ENCODE assay signal across 8 cellular contexts in the genomic region with DNA sequence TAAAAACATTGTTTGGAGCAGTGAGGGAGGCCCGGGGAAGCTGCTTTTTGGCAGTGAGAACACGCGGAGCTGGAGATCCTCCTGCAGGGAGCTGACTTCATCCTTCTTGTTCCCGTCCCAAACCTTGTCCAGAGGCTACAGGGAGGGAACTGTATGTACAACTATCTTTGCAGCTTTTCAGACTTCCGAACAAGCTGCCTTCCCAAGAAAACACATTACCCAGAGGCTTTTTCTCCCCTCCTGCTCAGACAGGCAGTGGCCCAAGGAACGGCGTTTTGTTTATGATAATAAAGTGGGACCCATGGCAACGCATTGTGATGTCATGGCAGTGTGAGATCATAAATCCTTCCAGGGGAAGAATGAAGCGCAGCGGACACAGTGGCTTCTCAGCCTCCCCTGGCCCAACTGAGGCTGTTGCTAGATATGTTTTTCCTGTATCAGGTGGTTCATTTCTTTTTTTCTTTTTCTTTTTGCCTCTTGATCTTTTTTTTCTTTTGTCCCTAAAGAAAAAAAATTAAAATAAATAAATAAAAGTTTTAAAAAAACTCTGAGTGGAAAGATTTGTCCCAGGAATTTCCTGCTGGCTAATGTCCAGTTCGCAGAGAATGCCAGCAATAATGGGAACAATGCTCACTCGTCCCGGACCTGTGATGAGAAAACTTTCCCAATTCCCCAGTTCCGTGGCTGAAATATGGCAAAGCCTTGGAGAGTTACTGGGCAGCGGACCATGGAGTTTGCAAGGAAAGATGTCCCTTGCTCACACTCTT.
DNase-seq lines count a peak whose midpoint lies in the region; ATAC-seq, FAIRE-seq and TF ChIP-seq lines count a peak whose summit lies in the region.

No MANE protein-coding gene starts in this region.

- H3K27ac ChIP-seq in A549: peak overlapping the region; percentile 57 to 80
- H3K27ac ChIP-seq in HUES48 (ENCODE audit: low read depth, low read length): peak overlapping the region; percentile 59
- H3K27ac ChIP-seq in colonic mucosa: peak overlapping the region; percentile 46

- H3K27me3 ChIP-seq in HUES48 (ENCODE audit: control insufficient read depth, insufficient read depth, low read length) (no peaks in the 10 kb centered on the region), colonic mucosa (no peaks in the 10 kb centered on the region)

- no peak for TF ChIP-seq POLR2A in A549 (IDR thresholded peaks at IDR 0.05; ENCODE audit: low read length)

- TF ChIP-seq CTCF in A549 (IDR thresholded peaks at IDR 0.05): no peak
- no peak for TF ChIP-seq CTCF in colonic mucosa (IDR thresholded peaks at IDR 0.05)

- 36% methylated on average over 15 of the region's 15 CpGs for WGBS in A549 (ENCODE audit: missing lambda C conversion rate)

- no peaks in the 10 kb centered on the region for H3K9me3 ChIP-seq in A549
- no peaks in the 10 kb centered on the region for H3K9me3 ChIP-seq in HUES48 (ENCODE audit: control insufficient read depth, insufficient read depth, low read length)
- H3K9me3 ChIP-seq in colonic mucosa: no peaks in the 10 kb centered on the region

- peak overlapping the region; percentile 46 for H3K4me2 ChIP-seq in A549

- no peak overlapping the region for H3K4me3 ChIP-seq in A549
- H3K4me3 ChIP-seq in HUES48 (ENCODE audit: low read depth, low read length): no peak overlapping the region
- no peak overlapping the region for H3K4me3 ChIP-seq in colonic mucosa

- CTCF ChIA-PET in A549 (lab: Yijun Ruan, JAX): interaction anchor here (1.9 kb wide), 2 partner anchors 9 to 21 kb away, joined by 5 read pairs; no protein-coding TSS in a partner anchor

- TF ChIP-seq RAD21 in A549 (conservative IDR thresholded peaks at IDR 0.05 in 1 of 2, IDR thresholded peaks at IDR 0.05 in 1 of 2): no peak

- intact Hi-C loops in colonic mucosa (cut with DNase I): no loop called here

- H3K4me1 ChIP-seq in A549 (peaks cover 30% of the 10 kb centered on the region), HUES48 (ENCODE audit: control insufficient read depth, insufficient read depth, low read length) (peaks cover 20% of the 10 kb centered on the region), colonic mucosa (peaks cover 13% of the 10 kb centered on the region)

- TF ChIP-seq EP300 in A549 (IDR thresholded peaks at IDR 0.05): no peak

- FAIRE-seq in A549 (lab: Jason Lieb, UNC): peak; percentile 85

- peak; percentile 67 to 93 for DNase-seq in A549 (ENCODE audit: low read depth in 1 of 2, low spot score in 1 of 2)
- peak; percentile 81 for DNase-seq in colonic mucosa
- peak; percentile 76 for DNase-seq in medulla oblongata (ENCODE audit: extremely low spot score)
- peak; percentile 82 for DNase-seq in ureter (ENCODE audit: low spot score)
- no peak for DNase-seq in ecto neural progenitor cell (ENCODE audit: low spot score)
- DNase-seq in iPS-NIHi7 (ENCODE audit: extremely low spot score): no peak

- ATAC-seq in A549 (peak; percentile 79 to 84), GM18511 (IDR thresholded peaks at IDR 0.05; ENCODE audit: unreplicated experiment) (no peak)

- H3K9ac ChIP-seq in HUES48 (ENCODE audit: low read depth, low read length) (0 out of 2 replicates have a peak overlapping the region, but pooled peaks have one; percentile 18), colonic mucosa (ENCODE audit: low read depth in 2 of 2, low read length in 2 of 2) (peak overlapping the region; percentile 4 to 64)

- POLR2A ChIA-PET in A549 (lab: Yijun Ruan, JAX): interaction anchor here (0.6 to 1.0 kb wide), 3 partner anchors 21 to 121 kb away, joined by 3 to 6 read pairs (median 6); no protein-coding TSS in a partner anchor

- H3K36me3 ChIP-seq in HUES48 (ENCODE audit: control insufficient read depth, insufficient read depth, low read length) (no peaks in the 10 kb centered on the region), colonic mucosa (no peaks in the 10 kb centered on the region)

TF ChIP-seq in A549, 52 proteins besides CTCF, POLR2A, EP300 and RAD21:
- TF ChIP-seq ZSCAN20 (CRISPR knock-in tag; IDR thresholded peaks at IDR 0.05) (0 out of 2 replicates have a peak, but pooled peaks have one; percentile 27), FOSB (CRISPR knock-in tag; IDR thresholded peaks at IDR 0.05) (no peak), HEYL (CRISPR knock-in tag; IDR thresholded peaks at IDR 0.05) (0 out of 2 replicates have a peak, but pooled peaks have one; percentile 56), ELK1 (IDR thresholded peaks at IDR 0.05; ENCODE audit: low read depth, low read length) (no peak)
TF ChIP-seq in A549: peak in this region for 2.

Comparison
In these comparisons a context has a peak if more than half of its experiments do, and no peak if none do; other contexts are left out.
1. DNase-seq: peak in A549 (2 of 2), colonic mucosa (single experiment), medulla oblongata (single experiment) and ureter (single experiment); none in ecto neural progenitor cell (single experiment) and iPS-NIHi7 (single experiment).
2. Peak in every context shown above with its lines, with median percentiles within 50 percentile points of each other: H3K27ac ChIP-seq.